1 cellular context compared by ENCODE assay signal in genomic region chr9:11874414-11874813, GRCh38.
TF ChIP-seq lines count a peak whose summit lies in the region.

No MANE protein-coding gene starts in this region.

TF ChIP-seq in GM23338, 12 proteins besides CTCF, POLR2A, EP300 and RAD21 (continued from another document):
- TF ChIP-seq NANOG (IDR thresholded peaks at IDR 0.05; ENCODE audit: borderline replicate concordance) (no peak), EZH2phosphoT487 (IDR thresholded peaks at IDR 0.05; ENCODE audit: unreplicated experiment) (no peak), CREB1 (CRISPR knock-in tag; IDR thresholded peaks at IDR 0.05; ENCODE audit: low read depth) (no peak), EZH2 (IDR thresholded peaks at IDR 0.05; ENCODE audit: low read depth, unreplicated experiment) (no peak), POLR2AphosphoS5 (IDR thresholded peaks at IDR 0.05; ENCODE audit: low read depth) (no peak), STAT1 (IDR thresholded peaks at IDR 0.05; ENCODE audit: unreplicated experiment) (no peak)
